Comparison of ENCODE assay signal across 22 cellular contexts in the genomic region with DNA sequence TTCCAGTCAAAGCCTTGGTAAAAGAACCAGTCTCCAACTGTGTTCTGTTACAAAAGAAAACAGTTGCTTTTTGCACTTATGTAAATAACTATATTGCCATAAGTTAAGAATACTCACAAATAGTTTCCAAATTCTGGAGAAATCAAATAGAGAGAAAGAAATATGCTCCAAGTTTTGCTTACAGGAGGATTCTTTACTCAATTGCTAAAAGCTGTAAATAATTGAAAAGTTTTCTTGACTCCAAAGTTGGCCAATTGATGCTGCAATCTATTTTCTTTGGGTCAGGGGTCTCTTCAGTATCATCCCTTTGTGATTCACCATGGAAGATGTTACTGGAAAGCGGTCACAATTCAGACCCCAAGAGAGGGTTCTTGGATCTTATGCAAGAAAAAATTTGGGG. TPM values are rescaled to one million over a fixed set of nuclear protein-coding genes. Genes with fewer than 3 reads are reported as not detected.
DNase-seq lines count a peak whose midpoint lies in the region; ATAC-seq and TF ChIP-seq lines count a peak whose summit lies in the region.
"Had no signal": no experiment of that assay in that cellular context is flagged by ENCODE, and none has a peak within 500 bp of the region (broad histone marks: within the 10 kb centered on the region; RNA-seq: fewer than 3 reads in every experiment).

No MANE protein-coding gene starts in this region.

- no peak overlapping the region for H2AFZ ChIP-seq in MM.1S (ENCODE audit: low read length)
- H2AFZ ChIP-seq: GM23248 had no signal

- H3K4me3 ChIP-seq in MM.1S (ENCODE audit: low read length) (no peak overlapping the region), RWPE2 (ENCODE audit: severe bottlenecking) (no peak overlapping the region)
- H3K4me3 ChIP-seq: BLaER1, GM12878, GM23248 had no signal

- H3K9ac ChIP-seq in MM.1S (ENCODE audit: low read length) = no peak overlapping the region
- H3K9ac ChIP-seq: BLaER1, GM23248 had no signal

- H3K36me3 ChIP-seq in MM.1S (replicated peaks; ENCODE audit: insufficient read depth, low read length) = no peaks in the 10 kb centered on the region
- no peaks in the 10 kb centered on the region for H3K36me3 ChIP-seq in RWPE2 (ENCODE audit: low read depth)
- H3K36me3 ChIP-seq: BLaER1 had no signal

- H3K27me3 ChIP-seq in MM.1S (replicated peaks; ENCODE audit: insufficient read depth, low read length) (no peaks in the 10 kb centered on the region), RWPE2 (ENCODE audit: insufficient read depth, poor library complexity, severe bottlenecking) (no peaks in the 10 kb centered on the region)
- H3K27me3 ChIP-seq: BLaER1 had no signal

- no peaks in the 10 kb centered on the region for H4K20me1 ChIP-seq in MM.1S (ENCODE audit: insufficient read depth, low read length)
- H4K20me1 ChIP-seq: BLaER1 had no signal

- ATAC-seq in RWPE2 (ENCODE audit: low read depth) = no peak
- ATAC-seq: CD8-positive, alpha-beta T cell; GM12878 had no signal

- H3K4me1 ChIP-seq in MM.1S (ENCODE audit: low read length) (peaks cover 10% of the 10 kb centered on the region), RWPE2 (ENCODE audit: insufficient read depth, poor library complexity, severe bottlenecking) (peaks cover 23% of the 10 kb centered on the region)
- H3K4me1 ChIP-seq: BLaER1 had no signal

- H3K9me2 ChIP-seq in MM.1S (replicated peaks; ENCODE audit: insufficient read depth, low read length) = no peaks in the 10 kb centered on the region

- no peaks in the 10 kb centered on the region for H3K9me3 ChIP-seq in MM.1S (replicated peaks; ENCODE audit: insufficient read depth, low read length)
- H3K9me3 ChIP-seq in RWPE2 (ENCODE audit: severe bottlenecking) = peaks cover 2% of the 10 kb centered on the region

- H3K27ac ChIP-seq in MM.1S (ENCODE audit: low read length) (no peak overlapping the region), RWPE2 (ENCODE audit: poor library complexity, severe bottlenecking) (peak overlapping the region; percentile 77)
- H3K27ac ChIP-seq: 22Rv1, BLaER1, C4-2B, GM23248 had no signal

- DNase-seq in Caki2 (ENCODE audit: low read depth) (peak; percentile 24), MM.1S (no peak), RWPE2 (ENCODE audit: low spot score) (no peak), NCI-H187 treated with DMSO at 0.1 percent for 48 hours (lab: John Stamatoyannopoulos, UW) (no peak), NCI-H2171 treated with DMSO at 0.1 percent for 48 hours (lab: John Stamatoyannopoulos, UW) (no peak), activated gamma-delta T cell treated with Interleukin-2 at 50 U/mL for 16 hours (no peak)
- DNase-seq: Caco-2; CD4-positive, CD25-positive, alpha-beta regulatory T cell; CD8-positive, alpha-beta T cell; DMS 273 treated with DMSO at 0.1 percent for 48 hours; DMS79; EL; GDM1; GM23248; H7; HCEC 1CT; HFFc6 had no signal

- no peaks in the 10 kb centered on the region for H3K79me2 ChIP-seq in MM.1S (ENCODE audit: low read length)

- no peak for TF ChIP-seq CTCF in MM.1S (IDR thresholded peaks at IDR 0.05; ENCODE audit: low read length)
- no peak for TF ChIP-seq CTCF in RWPE2 (IDR thresholded peaks at IDR 0.05; ENCODE audit: poor library complexity, severe bottlenecking)

- H3F3A ChIP-seq in MM.1S (ENCODE audit: insufficient read depth, low read length) = peaks cover 7% of the 10 kb centered on the region; the same call in 1 of the 2 replicates

- in situ Hi-C loops in Caki2 (cut with HindIII; ENCODE audit: low pct_unique_long_range_greater_than_20kb, low sequenced_read_pairs) = no loop called here

- peak overlapping the region; percentile 22; the same call in 1 of the 2 replicates for H3K4me2 ChIP-seq in MM.1S (ENCODE audit: low read depth, low read length)
- H3K4me2 ChIP-seq: BLaER1 had no signal

RNA-seq across cellular contexts. Expression of a gene that starts 36.0 kb away (rescaled TPM):
- not detected in 2 replicates for total RNA-seq in Caki2 (2014; rRNA removed; shearing (Covaris generic); ENCODE audit: low replicate concordance)

RNA-seq across cellular contexts. Expression of a gene that starts 50.5 kb away (rescaled TPM):
- total RNA-seq in Caki2 (2014; rRNA removed; shearing (Covaris generic); ENCODE audit: low replicate concordance) = 0.47 TPM in 1 of 2 replicates, not detected in the other
- total RNA-seq: B cell; CD4-positive, CD25-positive, alpha-beta regulatory T cell; CD8-positive, alpha-beta T cell; GM23248 had no signal
